In the genomic region with DNA sequence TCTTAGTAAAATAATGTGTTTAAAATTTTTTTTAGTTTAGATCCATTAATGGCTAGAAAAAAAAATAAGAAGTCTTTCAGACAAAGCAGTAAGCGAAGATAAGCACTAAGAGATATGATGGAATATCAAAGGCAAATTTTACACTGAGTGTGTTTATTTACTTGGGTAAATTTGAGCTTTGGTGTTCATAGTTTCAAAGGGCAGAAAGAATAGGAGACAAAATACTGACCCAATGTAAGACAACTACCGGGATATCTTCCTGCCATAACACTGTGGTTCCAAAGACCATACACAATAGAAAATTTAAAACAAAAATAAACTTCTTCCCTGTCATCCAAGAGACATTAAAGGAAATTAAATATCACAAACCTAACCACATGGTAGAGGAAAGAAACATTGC, we compare ENCODE assay signal across 24 cellular contexts. TPM values are rescaled to one million over a fixed set of nuclear protein-coding genes. Genes with fewer than 3 reads are reported as not detected.
"Had no signal": no experiment of that assay in that cellular context is flagged by ENCODE, and none has a peak within 500 bp of the region (broad histone marks: within the 10 kb centered on the region; RNA-seq: fewer than 3 reads in every experiment).

No MANE protein-coding gene starts in this region.

- DNase-seq: colonic mucosa; cortex of kidney; dermis blood vessel endothelial cell; dorsolateral prefrontal cortex; effector CD4-positive, alpha-beta T cell; effector CD8-positive, alpha-beta T cell; effector memory CD4-positive, alpha-beta T cell; effector memory CD8-positive, alpha-beta T cell; endodermal cell; erythroblast; esophagus squamous epithelium; foreskin fibroblast; foreskin keratinocyte; foreskin melanocyte; gastrocnemius medialis; glutamatergic neuron; head of caudate nucleus; heart left ventricle; heart right ventricle had no signal

- ATAC-seq: effector memory CD8-positive, alpha-beta T cell; esophagus mucosa; foreskin keratinocyte; gastrocnemius medialis; gastroesophageal sphincter; heart left ventricle; heart right ventricle had no signal

RNA-seq across cellular contexts. Expression of gene TP63, which starts 25.5 kb away (rescaled TPM):
- total RNA-seq: colonic mucosa, dermis blood vessel endothelial cell, endodermal cell, endothelial cell of umbilical vein, epithelial cell of proximal tubule, fibroblast of lung had no signal
